1 cellular context compared by ENCODE assay signal in the genomic region with DNA sequence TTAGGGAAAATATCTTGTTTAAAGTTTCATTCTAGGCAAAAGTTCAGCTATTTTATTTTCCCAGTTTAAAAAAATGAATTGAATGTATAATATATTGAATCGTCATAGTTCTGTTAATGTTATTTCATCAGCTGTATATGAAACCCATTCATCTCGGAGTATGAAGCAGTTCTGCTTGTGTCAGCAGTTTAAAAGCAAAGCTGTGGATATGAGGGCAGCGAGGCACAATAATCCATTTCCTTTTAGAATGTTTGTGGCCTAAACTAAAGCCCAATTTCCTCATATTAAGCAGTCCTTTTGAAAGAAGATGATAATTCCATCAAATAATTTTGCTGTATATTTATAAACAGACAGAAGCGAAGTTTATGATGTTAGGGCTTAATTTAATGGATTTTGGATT.
A peak's percentile ranks its signal among the peaks of the same experiment; 100 is the strongest.
TF ChIP-seq lines count a peak whose summit lies in the region.

No MANE protein-coding gene starts in this region.

TF ChIP-seq in K562, 482 proteins besides CTCF, POLR2A, EP300 and RAD21 (continued from another document):
- TF ChIP-seq, protein P1, sequence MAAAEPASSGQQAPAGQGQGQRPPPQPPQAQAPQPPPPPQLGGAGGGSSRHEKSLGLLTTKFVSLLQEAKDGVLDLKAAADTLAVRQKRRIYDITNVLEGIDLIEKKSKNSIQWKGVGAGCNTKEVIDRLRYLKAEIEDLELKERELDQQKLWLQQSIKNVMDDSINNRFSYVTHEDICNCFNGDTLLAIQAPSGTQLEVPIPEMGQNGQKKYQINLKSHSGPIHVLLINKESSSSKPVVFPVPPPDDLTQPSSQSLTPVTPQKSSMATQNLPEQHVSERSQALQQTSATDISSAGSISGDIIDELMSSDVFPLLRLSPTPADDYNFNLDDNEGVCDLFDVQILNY (CRISPR knock-in tag; IDR thresholded peaks at IDR 0.05), result no peak
- TF ChIP-seq MAFG (tag; conservative IDR thresholded peaks at IDR 0.05) (peak; percentile 39; the same call in 1 of the 2 replicates), ZNF316 (IDR thresholded peaks at IDR 0.05) (peak; percentile 73), BHLHE40 (IDR thresholded peaks at IDR 0.05; ENCODE audit: low read length) (no peak), MAFF (IDR thresholded peaks at IDR 0.05; ENCODE audit: low read length) (peak; percentile 78), HDAC2 (IDR thresholded peaks at IDR 0.05) (no peak), MAFK (IDR thresholded peaks at IDR 0.05; ENCODE audit: low read length) (peak; percentile 80), ZNF165 (CRISPR knock-in tag; IDR thresholded peaks at IDR 0.05; ENCODE audit: borderline replicate concordance) (no peak), ZNF324 (CRISPR knock-in tag; IDR thresholded peaks at IDR 0.05) (no peak), C11orf30 (IDR thresholded peaks at IDR 0.05; ENCODE audit: low read depth) (peak; percentile 54; the same call in 1 of the 2 replicates), USF2 (CRISPR knock-in tag; IDR thresholded peaks at IDR 0.05) (no peak)
